ENCODE assay signal across 17 cellular contexts in genomic region chr3:61541694-61542093, GRCh38.
"Had no signal": no experiment of that assay in that cellular context is flagged by ENCODE, and none has a peak within 500 bp of the region (broad histone marks: within the 10 kb centered on the region; RNA-seq: fewer than 3 reads in every experiment).

No MANE protein-coding gene starts in this region.

- H3K4me3 Mint-ChIP-seq: stimulated activated naive B cell treated with anti-CD40 and anti-IgM and Interleukin-4, amounts not matched to agents 10 μg/mL and 1 μg/mL and 100 μg/mL, for 72 hours; stimulated activated naive CD8-positive, alpha-beta T cell treated with anti-CD3 and anti-CD28 coated beads, Interleukin-15, amount 100 ng/mL, for 72 hours had no signal

- H3K9me3 Mint-ChIP-seq: stimulated activated naive CD8-positive, alpha-beta T cell treated with anti-CD3 and anti-CD28 coated beads, Interleukin-15, amount 100 ng/mL, for 72 hours had no signal

- ATAC-seq: gastroesophageal sphincter; left ventricle myocardium superior; stimulated activated naive B cell treated with anti-CD40 and anti-IgM and Interleukin-4, amounts not matched to agents 10 μg/mL and 1 μg/mL and 100 μg/mL, for 72 hours; stimulated activated naive CD8-positive, alpha-beta T cell treated with anti-CD3 and anti-CD28 coated beads, Interleukin-15, amount 100 ng/mL, for 72 hours; upper lobe of right lung had no signal

- H3K36me3 Mint-ChIP-seq: stimulated activated naive B cell treated with anti-CD40 and anti-IgM and Interleukin-4, amounts not matched to agents 10 μg/mL and 1 μg/mL and 100 μg/mL, for 72 hours had no signal

- H3K4me1 Mint-ChIP-seq: naive B cell; stimulated activated naive B cell treated with anti-CD40 and anti-IgM and Interleukin-4, amounts not matched to agents 10 μg/mL and 1 μg/mL and 100 μg/mL, for 72 hours; stimulated activated naive CD8-positive, alpha-beta T cell treated with anti-CD3 and anti-CD28 coated beads, Interleukin-15, amount 100 ng/mL, for 72 hours had no signal

- H3K27ac Mint-ChIP-seq: naive B cell; stimulated activated naive B cell treated with anti-CD40 and anti-IgM and Interleukin-4, amounts not matched to agents 10 μg/mL and 1 μg/mL and 100 μg/mL, for 72 hours; stimulated activated naive CD8-positive, alpha-beta T cell treated with anti-CD3 and anti-CD28 coated beads, Interleukin-15, amount 100 ng/mL, for 72 hours had no signal

- DNase-seq: dermis blood vessel endothelial cell; esophagus squamous epithelium; foreskin fibroblast; glutamatergic neuron; islet precursor cell; left ventricle myocardium superior; mesenchymal stem cell; naive B cell; posterior cingulate gyrus; sigmoid colon; stimulated activated CD4-positive, alpha-beta T cell treated with anti-CD3 and anti-CD28 coated beads, Interleukin-2, amount 100 ng/mL, for 24 hours; stimulated activated CD4-positive, alpha-beta T cell treated with anti-CD3 and anti-CD28 coated beads, Interleukin-4, amount 100 ng/mL, for 4 hours; stimulated activated naive B cell treated with anti-CD40 and anti-IgM and Interleukin-4, amounts not matched to agents 10 μg/mL and 1 μg/mL and 100 μg/mL, for 72 hours; stimulated activated naive CD8-positive, alpha-beta T cell treated with anti-CD3 and anti-CD28 coated beads, Interleukin-15, amount 100 ng/mL, for 72 hours; testis; upper lobe of right lung had no signal
